Comparison of ENCODE assay signal across 1 cellular context in the genomic region with DNA sequence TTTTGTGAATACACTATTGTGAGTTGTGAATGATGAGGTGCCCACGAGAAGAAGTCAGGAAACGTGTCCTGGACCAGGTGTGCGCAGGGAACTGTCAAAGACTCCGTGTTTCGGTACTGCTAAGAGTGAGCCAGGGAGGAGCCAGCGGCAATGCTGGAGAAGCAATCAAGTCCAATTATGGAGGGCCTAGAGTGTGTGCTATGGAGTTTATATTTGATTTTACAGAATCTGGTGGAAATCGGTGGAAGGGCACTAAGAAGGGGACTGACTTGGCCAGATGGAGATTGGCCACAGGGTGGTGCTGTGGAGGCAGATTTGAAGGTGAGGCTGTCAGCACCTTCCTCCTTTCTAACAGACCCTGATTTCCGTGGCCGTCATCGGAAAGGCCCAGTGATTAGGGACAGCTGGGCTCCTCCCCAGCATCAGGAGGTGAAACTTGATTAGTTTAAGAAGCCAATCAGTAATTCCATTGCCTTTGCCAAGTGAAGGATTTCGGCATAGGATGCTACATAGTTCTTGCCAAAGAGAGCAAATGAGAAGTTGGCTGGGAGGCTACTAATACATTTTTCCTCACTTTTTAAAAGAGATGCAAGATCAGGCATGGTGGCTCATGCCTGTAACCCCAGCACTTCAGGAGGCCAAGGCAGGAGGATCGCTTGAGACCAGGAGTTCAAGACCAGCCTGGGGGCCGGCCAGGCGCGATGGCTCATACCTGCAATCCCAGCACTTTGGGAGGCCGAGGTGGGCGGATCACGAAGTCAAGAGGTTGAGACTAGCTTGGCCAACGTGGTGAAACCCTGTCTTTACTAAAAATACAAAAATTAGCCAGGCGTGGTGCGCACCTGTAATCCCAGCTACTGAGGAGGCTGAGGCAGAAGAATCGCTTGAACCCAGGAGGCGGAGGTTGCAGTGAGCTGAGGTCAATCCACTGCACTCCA.
TF ChIP-seq lines count a peak whose summit lies in the region.

No MANE protein-coding gene starts in this region.

TF ChIP-seq in K562, 482 proteins besides CTCF, POLR2A, EP300 and RAD21 (continued from another document and continues in another):
- TF ChIP-seq, protein P1, sequence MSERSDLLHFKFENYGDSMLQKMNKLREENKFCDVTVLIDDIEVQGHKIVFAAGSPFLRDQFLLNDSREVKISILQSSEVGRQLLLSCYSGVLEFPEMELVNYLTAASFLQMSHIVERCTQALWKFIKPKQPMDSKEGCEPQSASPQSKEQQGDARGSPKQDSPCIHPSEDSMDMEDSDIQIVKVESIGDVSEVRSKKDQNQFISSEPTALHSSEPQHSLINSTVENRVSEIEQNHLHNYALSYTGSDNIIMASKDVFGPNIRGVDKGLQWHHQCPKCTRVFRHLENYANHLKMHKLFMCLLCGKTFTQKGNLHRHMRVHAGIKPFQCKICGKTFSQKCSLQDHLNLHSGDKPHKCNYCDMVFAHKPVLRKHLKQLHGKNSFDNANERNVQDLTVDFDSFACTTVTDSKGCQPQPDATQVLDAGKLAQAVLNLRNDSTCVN (CRISPR knock-in tag; IDR thresholded peaks at IDR 0.05): 0 out of 2 replicates have a peak, but pooled peaks have one; percentile 49
- TF ChIP-seq NFATC3 (IDR thresholded peaks at IDR 0.05) (no peak), TAL1 (IDR thresholded peaks at IDR 0.05) (0 out of 2 replicates have a peak, but pooled peaks have one; percentile 16), ADNP (tag; IDR thresholded peaks at IDR 0.05) (no peak), FOSL1 (tag; conservative IDR thresholded peaks at IDR 0.05) (peak; percentile 57), ZNF165 (CRISPR knock-in tag; IDR thresholded peaks at IDR 0.05; ENCODE audit: borderline replicate concordance) (no peak), POLR2B (IDR thresholded peaks at IDR 0.05; ENCODE audit: low read depth, partially characterized antibody) (no peak), PHF8 (IDR thresholded peaks at IDR 0.05; ENCODE audit: borderline replicate concordance, low read length) (no peak), MAFG (tag; conservative IDR thresholded peaks at IDR 0.05) (0 out of 2 replicates have a peak, but pooled peaks have one; percentile 4), BRCA1 (IDR thresholded peaks at IDR 0.05) (no peak), BRCA1 (CRISPR knock-in tag; IDR thresholded peaks at IDR 0.05) (no peak), MAFF (IDR thresholded peaks at IDR 0.05; ENCODE audit: low read length) (0 out of 2 replicates have a peak, but pooled peaks have one; percentile 30), ZNF12 (CRISPR knock-in tag; IDR thresholded peaks at IDR 0.05) (no peak), L3MBTL2 (IDR thresholded peaks at IDR 0.05) (peak; percentile 25; the same call in 1 of the 2 replicates), PREB (CRISPR knock-in tag; IDR thresholded peaks at IDR 0.05) (no peak), ZNF696 (CRISPR knock-in tag; conservative IDR thresholded peaks at IDR 0.05) (no peak), SIRT6 (IDR thresholded peaks at IDR 0.05; ENCODE audit: low read depth, low read length) (no peak), CEBPG (CRISPR knock-in tag; IDR thresholded peaks at IDR 0.05) (no peak), CEBPG (tag; conservative IDR thresholded peaks at IDR 0.05 in 1 of 2, IDR thresholded peaks at IDR 0.05 in 1 of 2) (no peak), PURB (CRISPR knock-in tag; IDR thresholded peaks at IDR 0.05; ENCODE audit: low read depth) (no peak), ZNF75A (CRISPR knock-in tag; IDR thresholded peaks at IDR 0.05) (no peak), GATA2 (CRISPR knock-in tag; IDR thresholded peaks at IDR 0.05) (peak; percentile 47; the same call in 1 of the 2 replicates), ZNF551 (CRISPR knock-in tag; IDR thresholded peaks at IDR 0.05) (no peak), GATAD2A (IDR thresholded peaks at IDR 0.05) (no peak), TBL1XR1 (IDR thresholded peaks at IDR 0.05; ENCODE audit: low read length in 2 of 2) (no peak), TCFL5 (CRISPR knock-in tag; conservative IDR thresholded peaks at IDR 0.05) (no peak), NR2C2 (CRISPR knock-in tag; IDR thresholded peaks at IDR 0.05) (no peak), NR2C2 (tag; IDR thresholded peaks at IDR 0.05) (no peak), PHF21A (IDR thresholded peaks at IDR 0.05; ENCODE audit: borderline replicate concordance, low read depth) (peak; percentile 35; the same call in 1 of the 2 replicates), WHSC1 (IDR thresholded peaks at IDR 0.05; ENCODE audit: low read length) (no peak), RBM34 (IDR thresholded peaks at IDR 0.05; ENCODE audit: borderline replicate concordance, insufficient read depth, low read length) (no peak), ZNF583 (CRISPR knock-in tag; IDR thresholded peaks at IDR 0.05) (no peak), TCF3 (CRISPR knock-in tag; IDR thresholded peaks at IDR 0.05) (peak; percentile 74), ZNF324 (CRISPR knock-in tag; IDR thresholded peaks at IDR 0.05) (no peak), HDGF (IDR thresholded peaks at IDR 0.05) (no peak), JUNB (CRISPR knock-in tag; conservative IDR thresholded peaks at IDR 0.05) (no peak), ZBTB1 (CRISPR knock-in tag; IDR thresholded peaks at IDR 0.05; ENCODE audit: borderline replicate concordance, low read depth) (no peak), CREBBP (IDR thresholded peaks at IDR 0.05; ENCODE audit: low read depth, low read length) (no peak), ZFP30 (CRISPR knock-in tag; IDR thresholded peaks at IDR 0.05; ENCODE audit: borderline replicate concordance) (no peak), POLR3G (IDR thresholded peaks at IDR 0.05; ENCODE audit: extremely low read depth, insufficient read length, insufficient replicate concordance) (no peak), HEY1 (CRISPR knock-in tag; IDR thresholded peaks at IDR 0.05; ENCODE audit: borderline replicate concordance) (no peak), ZNF830 (CRISPR knock-in tag; IDR thresholded peaks at IDR 0.05) (no peak), EP400 (IDR thresholded peaks at IDR 0.05) (no peak), ZNF140 (CRISPR knock-in tag; IDR thresholded peaks at IDR 0.05) (no peak), TCF7 (IDR thresholded peaks at IDR 0.05; ENCODE audit: borderline replicate concordance) (no peak), ASH1L (IDR thresholded peaks at IDR 0.05; ENCODE audit: borderline replicate concordance, low read depth, partially characterized antibody) (no peak), ZKSCAN1 (IDR thresholded peaks at IDR 0.05; ENCODE audit: low read depth, low read length) (no peak), ARNT (IDR thresholded peaks at IDR 0.05) (0 out of 4 replicates have a peak, but pooled peaks of 1 of the 2 experiments have one; percentile 56), ARHGAP35 (IDR thresholded peaks at IDR 0.05; ENCODE audit: partially characterized antibody) (no peak), ZNF668 (CRISPR knock-in tag; IDR thresholded peaks at IDR 0.05) (no peak), FOS (IDR thresholded peaks at IDR 0.05; ENCODE audit: extremely low read depth, insufficient read length) (no peak), TFAM (CRISPR knock-in tag; conservative IDR thresholded peaks at IDR 0.05) (no peak), MYC (IDR thresholded peaks at IDR 0.05; ENCODE audit: low read depth, low read length) (peak; percentile 50; the same call in 1 of the 2 replicates), MYC (CRISPR knock-in tag; IDR thresholded peaks at IDR 0.05; ENCODE audit: borderline replicate concordance, low read depth) (no peak)
- TF ChIP-seq, protein P2, sequence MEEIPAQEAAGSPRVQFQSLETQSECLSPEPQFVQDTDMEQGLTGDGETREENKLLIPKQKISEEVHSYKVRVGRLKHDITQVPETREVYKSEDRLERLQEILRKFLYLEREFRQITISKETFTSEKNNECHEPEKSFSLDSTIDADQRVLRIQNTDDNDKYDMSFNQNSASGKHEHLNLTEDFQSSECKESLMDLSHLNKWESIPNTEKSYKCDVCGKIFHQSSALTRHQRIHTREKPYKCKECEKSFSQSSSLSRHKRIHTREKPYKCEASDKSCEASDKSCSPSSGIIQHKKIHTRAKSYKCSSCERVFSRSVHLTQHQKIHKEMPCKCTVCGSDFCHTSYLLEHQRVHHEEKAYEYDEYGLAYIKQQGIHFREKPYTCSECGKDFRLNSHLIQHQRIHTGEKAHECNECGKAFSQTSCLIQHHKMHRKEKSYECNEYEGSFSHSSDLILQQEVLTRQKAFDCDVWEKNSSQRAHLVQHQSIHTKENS (CRISPR knock-in tag; IDR thresholded peaks at IDR 0.05): no peak
- TF ChIP-seq, protein P3, sequence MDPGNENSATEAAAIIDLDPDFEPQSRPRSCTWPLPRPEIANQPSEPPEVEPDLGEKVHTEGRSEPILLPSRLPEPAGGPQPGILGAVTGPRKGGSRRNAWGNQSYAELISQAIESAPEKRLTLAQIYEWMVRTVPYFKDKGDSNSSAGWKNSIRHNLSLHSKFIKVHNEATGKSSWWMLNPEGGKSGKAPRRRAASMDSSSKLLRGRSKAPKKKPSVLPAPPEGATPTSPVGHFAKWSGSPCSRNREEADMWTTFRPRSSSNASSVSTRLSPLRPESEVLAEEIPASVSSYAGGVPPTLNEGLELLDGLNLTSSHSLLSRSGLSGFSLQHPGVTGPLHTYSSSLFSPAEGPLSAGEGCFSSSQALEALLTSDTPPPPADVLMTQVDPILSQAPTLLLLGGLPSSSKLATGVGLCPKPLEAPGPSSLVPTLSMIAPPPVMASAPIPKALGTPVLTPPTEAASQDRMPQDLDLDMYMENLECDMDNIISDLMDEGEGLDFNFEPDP (CRISPR knock-in tag; IDR thresholded peaks at IDR 0.05): no peak
- TF ChIP-seq, protein P4, sequence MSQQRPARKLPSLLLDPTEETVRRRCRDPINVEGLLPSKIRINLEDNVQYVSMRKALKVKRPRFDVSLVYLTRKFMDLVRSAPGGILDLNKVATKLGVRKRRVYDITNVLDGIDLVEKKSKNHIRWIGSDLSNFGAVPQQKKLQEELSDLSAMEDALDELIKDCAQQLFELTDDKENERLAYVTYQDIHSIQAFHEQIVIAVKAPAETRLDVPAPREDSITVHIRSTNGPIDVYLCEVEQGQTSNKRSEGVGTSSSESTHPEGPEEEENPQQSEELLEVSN (IDR thresholded peaks at IDR 0.05; ENCODE audit: borderline replicate concordance in 1 of 2, extremely low read depth in 1 of 2, insufficient read depth in 1 of 2, insufficient read length in 1 of 2, low read depth in 1 of 2, low read length in 1 of 2, poor library complexity in 1 of 2, severe bottlenecking in 1 of 2): no peak
- TF ChIP-seq, protein P5, sequence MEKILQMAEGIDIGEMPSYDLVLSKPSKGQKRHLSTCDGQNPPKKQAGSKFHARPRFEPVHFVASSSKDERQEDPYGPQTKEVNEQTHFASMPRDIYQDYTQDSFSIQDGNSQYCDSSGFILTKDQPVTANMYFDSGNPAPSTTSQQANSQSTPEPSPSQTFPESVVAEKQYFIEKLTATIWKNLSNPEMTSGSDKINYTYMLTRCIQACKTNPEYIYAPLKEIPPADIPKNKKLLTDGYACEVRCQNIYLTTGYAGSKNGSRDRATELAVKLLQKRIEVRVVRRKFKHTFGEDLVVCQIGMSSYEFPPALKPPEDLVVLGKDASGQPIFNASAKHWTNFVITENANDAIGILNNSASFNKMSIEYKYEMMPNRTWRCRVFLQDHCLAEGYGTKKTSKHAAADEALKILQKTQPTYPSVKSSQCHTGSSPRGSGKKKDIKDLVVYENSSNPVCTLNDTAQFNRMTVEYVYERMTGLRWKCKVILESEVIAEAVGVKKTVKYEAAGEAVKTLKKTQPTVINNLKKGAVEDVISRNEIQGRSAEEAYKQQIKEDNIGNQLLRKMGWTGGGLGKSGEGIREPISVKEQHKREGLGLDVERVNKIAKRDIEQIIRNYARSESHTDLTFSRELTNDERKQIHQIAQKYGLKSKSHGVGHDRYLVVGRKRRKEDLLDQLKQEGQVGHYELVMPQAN (IDR thresholded peaks at IDR 0.05; ENCODE audit: borderline replicate concordance): no peak
- TF ChIP-seq, protein P6, sequence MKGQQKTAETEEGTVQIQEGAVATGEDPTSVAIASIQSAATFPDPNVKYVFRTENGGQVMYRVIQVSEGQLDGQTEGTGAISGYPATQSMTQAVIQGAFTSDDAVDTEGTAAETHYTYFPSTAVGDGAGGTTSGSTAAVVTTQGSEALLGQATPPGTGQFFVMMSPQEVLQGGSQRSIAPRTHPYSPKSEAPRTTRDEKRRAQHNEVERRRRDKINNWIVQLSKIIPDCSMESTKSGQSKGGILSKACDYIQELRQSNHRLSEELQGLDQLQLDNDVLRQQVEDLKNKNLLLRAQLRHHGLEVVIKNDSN (CRISPR knock-in tag; IDR thresholded peaks at IDR 0.05): peak; percentile 14; the same call in 1 of the 2 replicates
- TF ChIP-seq, protein P7, sequence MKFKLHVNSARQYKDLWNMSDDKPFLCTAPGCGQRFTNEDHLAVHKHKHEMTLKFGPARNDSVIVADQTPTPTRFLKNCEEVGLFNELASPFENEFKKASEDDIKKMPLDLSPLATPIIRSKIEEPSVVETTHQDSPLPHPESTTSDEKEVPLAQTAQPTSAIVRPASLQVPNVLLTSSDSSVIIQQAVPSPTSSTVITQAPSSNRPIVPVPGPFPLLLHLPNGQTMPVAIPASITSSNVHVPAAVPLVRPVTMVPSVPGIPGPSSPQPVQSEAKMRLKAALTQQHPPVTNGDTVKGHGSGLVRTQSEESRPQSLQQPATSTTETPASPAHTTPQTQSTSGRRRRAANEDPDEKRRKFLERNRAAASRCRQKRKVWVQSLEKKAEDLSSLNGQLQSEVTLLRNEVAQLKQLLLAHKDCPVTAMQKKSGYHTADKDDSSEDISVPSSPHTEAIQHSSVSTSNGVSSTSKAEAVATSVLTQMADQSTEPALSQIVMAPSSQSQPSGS (CRISPR knock-in tag; IDR thresholded peaks at IDR 0.05): no peak
- TF ChIP-seq, protein P8, sequence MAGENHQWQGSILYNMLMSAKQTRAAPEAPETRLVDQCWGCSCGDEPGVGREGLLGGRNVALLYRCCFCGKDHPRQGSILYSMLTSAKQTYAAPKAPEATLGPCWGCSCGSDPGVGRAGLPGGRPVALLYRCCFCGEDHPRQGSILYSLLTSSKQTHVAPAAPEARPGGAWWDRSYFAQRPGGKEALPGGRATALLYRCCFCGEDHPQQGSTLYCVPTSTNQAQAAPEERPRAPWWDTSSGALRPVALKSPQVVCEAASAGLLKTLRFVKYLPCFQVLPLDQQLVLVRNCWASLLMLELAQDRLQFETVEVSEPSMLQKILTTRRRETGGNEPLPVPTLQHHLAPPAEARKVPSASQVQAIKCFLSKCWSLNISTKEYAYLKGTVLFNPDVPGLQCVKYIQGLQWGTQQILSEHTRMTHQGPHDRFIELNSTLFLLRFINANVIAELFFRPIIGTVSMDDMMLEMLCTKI (IDR thresholded peaks at IDR 0.05; ENCODE audit: partially characterized antibody): no peak
